Comparison of ENCODE assay signal across 9 cellular contexts in the genomic region with DNA sequence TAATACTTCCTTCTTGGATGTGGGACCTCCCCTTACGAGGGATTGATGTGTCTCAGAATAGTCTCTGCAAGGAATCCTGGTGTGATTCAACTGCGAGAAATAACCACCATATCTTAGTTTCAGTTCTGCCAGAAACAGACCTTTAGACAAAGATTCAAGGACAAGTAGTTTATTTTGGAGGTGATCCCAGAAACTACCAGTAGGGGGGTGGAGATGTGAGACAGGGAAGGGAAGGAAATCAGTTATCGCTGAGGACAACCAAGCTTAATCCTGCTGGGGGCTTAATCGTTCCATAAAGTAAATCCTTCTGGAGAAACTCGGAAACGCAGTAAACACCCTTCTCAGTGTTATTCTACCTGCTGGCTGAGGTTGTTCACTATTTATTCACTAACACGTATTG. TPM values are rescaled to one million over a fixed set of nuclear protein-coding genes. Genes with fewer than 3 reads are reported as not detected.
A peak's percentile ranks its signal among the peaks of the same experiment; 100 is the strongest.
DNase-seq lines count a peak whose midpoint lies in the region; ATAC-seq and TF ChIP-seq lines count a peak whose summit lies in the region.
"Had no signal": no experiment of that assay in that cellular context is flagged by ENCODE, and none has a peak within 500 bp of the region (broad histone marks: within the 10 kb centered on the region; RNA-seq: fewer than 3 reads in every experiment).

No MANE protein-coding gene starts in this region.

- H3K36me3 ChIP-seq in heart left ventricle: no peaks in the 10 kb centered on the region
- H3K36me3 ChIP-seq in upper lobe of left lung: no peaks in the 10 kb centered on the region
- H3K36me3 ChIP-seq: tibial nerve had no signal

- peaks cover 0 to 5% (median 0%) of the 10 kb centered on the region in 12 donors for H3K4me1 ChIP-seq in heart left ventricle
- peaks cover 0 to 13% (median 0%) of the 10 kb centered on the region in 4 donors for H3K4me1 ChIP-seq in upper lobe of left lung
- H3K4me1 ChIP-seq: tibial nerve had no signal

- no peak for TF ChIP-seq EP300 in upper lobe of left lung (IDR thresholded peaks at IDR 0.05)

- peaks cover 0 to 13% (median 3%) of the 10 kb centered on the region in 9 donors for H3K27me3 ChIP-seq in heart left ventricle
- no peaks in the 10 kb centered on the region for H3K27me3 ChIP-seq in upper lobe of left lung

- DNase-seq in heart left ventricle: no peak
- DNase-seq in Right ventricle myocardium superior: no peak
- DNase-seq in RPMI8226: peak; percentile 53
- peak; percentile 27 for DNase-seq in glomerular visceral epithelial cell (ENCODE audit: extremely low spot score)
- no peak for DNase-seq in upper lobe of left lung
- DNase-seq in activated CD8-positive, alpha-beta memory T cell treated with anti-CD3 and anti-CD28 coated beads for 24 hours: no peak
- no peak for DNase-seq in NCI-H1694 treated with DMSO at 0.1 percent for 48 hours (lab: John Stamatoyannopoulos, UW)

- H3K4me3 ChIP-seq in heart left ventricle (peak overlapping the region in 1 of 12 donors; percentile 18), upper lobe of left lung (peak overlapping the region in 1 of 4 donors; percentile 8)
- H3K4me3 ChIP-seq: tibial nerve had no signal

- H3K27ac ChIP-seq in heart left ventricle (no peak overlapping the region), upper lobe of left lung (no peak overlapping the region)

- ATAC-seq in heart left ventricle (peak in 1 of 4 donors; percentile 47), Right ventricle myocardium superior (ENCODE audit: poor library complexity) (no peak), upper lobe of left lung (ENCODE audit: low FRiP score in 2 of 2) (no peak), HG03196 (IDR thresholded peaks at IDR 0.05; ENCODE audit: unreplicated experiment) (no peak)

- WGBS in heart left ventricle, 4 donors: 30 to 46% (median 39%) methylated on average over 7 of the region's 7 CpGs
- WGBS in upper lobe of left lung, 2 donors: 23 to 36% methylated on average over 7 of the region's 7 CpGs

- peak in 9 of 12 donors; percentile 17 to 50 (median 35) for TF ChIP-seq CTCF in heart left ventricle (IDR thresholded peaks at IDR 0.05)
- TF ChIP-seq CTCF in upper lobe of left lung (IDR thresholded peaks at IDR 0.05): peak in 5 of 6 experiments; percentile 8 to 37 (median 31)

- TF ChIP-seq POLR2A in heart left ventricle (IDR thresholded peaks at IDR 0.05) (no peak), upper lobe of left lung (IDR thresholded peaks at IDR 0.05) (no peak)

- intact Hi-C loops in heart left ventricle (cut with DNase I) (no loop called here), Right ventricle myocardium superior (cut with DNase I) (no loop called here)

- H3K9me3 ChIP-seq in heart left ventricle (peaks cover 0 to 13% (median 8%) of the 10 kb centered on the region in 12 donors), upper lobe of left lung (no peaks in the 10 kb centered on the region)

RNA-seq across cellular contexts. Expression of a gene that starts 5.0 kb away (rescaled TPM):
- total RNA-seq in heart left ventricle (1 to 10 TPM in 2 of 9 donors, under 1 TPM in 6, not detected in 1; 0.06 to 2.2 (median 0.76) TPM), Right ventricle myocardium superior (0.73 TPM), upper lobe of left lung (1 to 10 TPM; 2.1 to 5.7 (median 4.1) TPM)
- under 1 TPM; 0.11 to 0.78 TPM for polyA plus RNA-seq in heart left ventricle

RNA-seq across cellular contexts. Expression of a gene that starts 18.8 kb away (rescaled TPM):
- not detected for total RNA-seq in heart left ventricle
- polyA plus RNA-seq in heart left ventricle: under 1 TPM in 1 of 2 donors, not detected in 1; 0.11 TPM
- not detected for total RNA-seq in Right ventricle myocardium superior
- 1 to 10 TPM in 2 of 6 donors, under 1 TPM in 2, not detected in 2; 0.49 to 2.0 (median 1.4) TPM for total RNA-seq in upper lobe of left lung
- total RNA-seq: tibial nerve had no signal

Comparison
In these comparisons a context has a peak if more than half of its experiments do, and no peak if none do; other contexts are left out.
1. DNase-seq: peak in RPMI8226 (single experiment) and glomerular visceral epithelial cell (single experiment); none in heart left ventricle (0 of 5), Right ventricle myocardium superior (single experiment), upper lobe of left lung (0 of 2), activated CD8-positive, alpha-beta memory T cell treated with anti-CD3 and anti-CD28 coated beads for 24 hours (single experiment) and NCI-H1694 treated with DMSO at 0.1 percent for 48 hours (single experiment).